Comparison of ENCODE assay signal across 24 cellular contexts in genomic region chr13:112953591-112954487, GRCh38. TPM values are rescaled to one million over a fixed set of nuclear protein-coding genes. Genes with fewer than 3 reads are reported as not detected.
DNase-seq lines count a peak whose midpoint lies in the region; ATAC-seq and TF ChIP-seq lines count a peak whose summit lies in the region.
"Had no signal": no experiment of that assay in that cellular context is flagged by ENCODE, and none has a peak within 500 bp of the region (broad histone marks: within the 10 kb centered on the region; RNA-seq: fewer than 3 reads in every experiment).

No MANE protein-coding gene starts in this region.

- peak; percentile 75 for DNase-seq in cardiac septum (ENCODE audit: low spot score)
- DNase-seq in left ventricle myocardium superior: no peak
- DNase-seq in hepatocyte (ENCODE audit: low spot score): no peak
- DNase-seq in posterior vena cava (ENCODE audit: low spot score): peak; percentile 76
- no peak for DNase-seq in GM23248
- no peak for DNase-seq in cerebellum (ENCODE audit: low spot score)
- no peak for DNase-seq in effector CD4-positive, alpha-beta T cell
- DNase-seq: activated CD4-positive, alpha-beta T cell treated with anti-CD3 and anti-CD28 coated beads, Interleukin-2, amount 50 U/mL, for 48 hours; colonic mucosa; DMS79; effector memory CD8-positive, alpha-beta T cell; foreskin keratinocyte; GF-D8; heart right ventricle; KG1; MM.1S; NCI-H526; stimulated activated CD4-positive, alpha-beta T cell treated with anti-CD3 and anti-CD28 coated beads, Interleukin-1b, Interleukin-23, amount 100 ng/mL, for 48 hours; stimulated activated CD8-positive, alpha-beta memory T cell treated with anti-CD3 and anti-CD28 coated beads, Interleukin-4, amount 100 ng/mL, for 48 hours; T-cell; trophoblast cell had no signal

- 87% methylated on average over 17 of the region's 17 CpGs for WGBS in hepatocyte (ENCODE audit: low lambda C conversion rate, missing lambda C conversion rate)
- 55 to 59% methylated on average over 17 of the region's 17 CpGs for WGBS in GM23248 (ENCODE audit: low coverage in 1 of 2, low lambda C conversion rate in 2 of 2, missing lambda C conversion rate in 2 of 2), 2 experiments

- no peak overlapping the region for H3K4me2 ChIP-seq in hepatocyte
- no peak overlapping the region for H3K4me2 ChIP-seq in GM23248 (ENCODE audit: unreplicated experiment)
- H3K4me2 ChIP-seq: BLaER1 had no signal

- H3K27ac ChIP-seq in hepatocyte: peak overlapping the region; percentile 17
- H3K27ac ChIP-seq in GM23248: no peak overlapping the region
- H3K27ac ChIP-seq: BLaER1, colonic mucosa, foreskin keratinocyte, heart right ventricle, skin epidermis had no signal

- H3K36me3 ChIP-seq in hepatocyte (replicated peaks; ENCODE audit: insufficient read depth, low read depth) (no peaks in the 10 kb centered on the region), GM23248 (ENCODE audit: low read depth) (no peaks in the 10 kb centered on the region)
- H3K36me3 ChIP-seq: BLaER1, colonic mucosa, heart right ventricle had no signal

- H3K27me3 ChIP-seq in hepatocyte (no peaks in the 10 kb centered on the region), GM23248 (replicated peaks; ENCODE audit: insufficient read depth) (peaks cover 73% of the 10 kb centered on the region)
- H3K27me3 ChIP-seq: colonic mucosa had no signal

- no peaks in the 10 kb centered on the region for H3K9me2 ChIP-seq in hepatocyte (replicated peaks; ENCODE audit: insufficient read depth)
- 0 out of 2 replicates have a peak, but pooled peaks cover 3% of the 10 kb centered on the region for H3K9me2 ChIP-seq in GM23248 (ENCODE audit: insufficient read depth)

- ATAC-seq in left ventricle myocardium superior: no peak
- ATAC-seq: effector memory CD8-positive, alpha-beta T cell; foreskin keratinocyte had no signal

- no peak overlapping the region for H3K9ac ChIP-seq in GM23248
- H3K9ac ChIP-seq: BLaER1 had no signal

- in situ Hi-C loops in GM23248 (cut with MboI): no loop called here

- no peak for TF ChIP-seq CTCF in hepatocyte (IDR thresholded peaks at IDR 0.05; ENCODE audit: poor library complexity)

- peaks cover 26% of the 10 kb centered on the region for H3K4me1 ChIP-seq in hepatocyte (ENCODE audit: insufficient read depth)
- no peaks in the 10 kb centered on the region for H3K4me1 ChIP-seq in GM23248 (ENCODE audit: insufficient read depth)
- H3K4me1 ChIP-seq: colonic mucosa, foreskin keratinocyte had no signal

- H2AFZ ChIP-seq in hepatocyte (no peak overlapping the region), GM23248 (no peak overlapping the region)

- H3K4me3 ChIP-seq in hepatocyte: no peak overlapping the region
- H3K4me3 ChIP-seq in GM23248: no peak overlapping the region
- H3K4me3 ChIP-seq: BLaER1, colonic mucosa, heart right ventricle, skin epidermis had no signal

- no peaks in the 10 kb centered on the region for H3K9me3 ChIP-seq in hepatocyte (ENCODE audit: low read depth)
- H3K9me3 ChIP-seq in GM23248 (ENCODE audit: low read depth): no peaks in the 10 kb centered on the region
- H3K9me3 ChIP-seq: BLaER1, colonic mucosa, heart right ventricle had no signal

- H4K20me1 ChIP-seq in hepatocyte (ENCODE audit: insufficient read depth, poor library complexity, severe bottlenecking) (no peaks in the 10 kb centered on the region), GM23248 (ENCODE audit: insufficient read depth) (no peaks in the 10 kb centered on the region)

- no peaks in the 10 kb centered on the region for H3F3A ChIP-seq in GM23248 (ENCODE audit: insufficient read depth)

- intact Hi-C loops in cardiac septum (cut with DNase I): no loop called here
- intact Hi-C loops in left ventricle myocardium superior (cut with micrococcal nuclease): no loop called here
- intact Hi-C loops in posterior vena cava (cut with DNase I): no loop called here

- no peaks in the 10 kb centered on the region for H3K79me2 ChIP-seq in hepatocyte
- no peaks in the 10 kb centered on the region for H3K79me2 ChIP-seq in GM23248 (ENCODE audit: insufficient read depth)

RNA-seq across cellular contexts. Expression of gene MCF2L, which starts 15.2 kb away (rescaled TPM):
- total RNA-seq in cardiac septum (38.9 TPM), left ventricle myocardium superior (49.5 TPM), hepatocyte (16.7 and 22.4 TPM in 2 replicates), posterior vena cava (10 to 100 TPM; 28.6 to 33.1 TPM), cerebellum (109 TPM)
- polyA plus RNA-seq in hepatocyte (11.1 and 13.5 TPM in 2 replicates), GM23248 (2016; fragmentation: Nextera tagmentation; extraction: Ambion mirVana) (not detected in 2 replicates)
- total RNA-seq in GM23248 (2014; rRNA removed; shearing (Covaris generic)): not detected in 2 replicates
- total RNA-seq: activated T-helper 1 cell treated with anti-CD3 and anti-CD28 coated beads, Interleukin-12 subunit alpha, Interleukin-12 subunit beta, Interleukin-2, Interleukin-4 antibody, amounts not matched to agents 30 ng/mL and 10 ng/mL and 1 ng/mL, durations not matched to agents 14 hours and 24 hours and 36 hours; foreskin keratinocyte had no signal

Comparison
In these comparisons a context has a peak if more than half of its experiments do, and no peak if none do; other contexts are left out.
1. DNase-seq: peak in cardiac septum (single experiment) and posterior vena cava (single experiment); none in left ventricle myocardium superior (single experiment), hepatocyte (single experiment), GM23248 (single experiment), cerebellum (single experiment) and effector CD4-positive, alpha-beta T cell (single experiment).
2. RNA of gene MCF2L, which starts 15.2 kb away (total RNA-seq): 109 TPM in cerebellum (single experiment), 49.5 TPM in left ventricle myocardium superior (single experiment), 38.9 TPM in cardiac septum (single experiment), 28.6 to 33.1 TPM in posterior vena cava and 16.7 to 22.4 TPM in hepatocyte; not detected in GM23248; every median in the first group is over 10 times any median in the second.